Comparison of ENCODE assay signal across 8 cellular contexts in the genomic region with DNA sequence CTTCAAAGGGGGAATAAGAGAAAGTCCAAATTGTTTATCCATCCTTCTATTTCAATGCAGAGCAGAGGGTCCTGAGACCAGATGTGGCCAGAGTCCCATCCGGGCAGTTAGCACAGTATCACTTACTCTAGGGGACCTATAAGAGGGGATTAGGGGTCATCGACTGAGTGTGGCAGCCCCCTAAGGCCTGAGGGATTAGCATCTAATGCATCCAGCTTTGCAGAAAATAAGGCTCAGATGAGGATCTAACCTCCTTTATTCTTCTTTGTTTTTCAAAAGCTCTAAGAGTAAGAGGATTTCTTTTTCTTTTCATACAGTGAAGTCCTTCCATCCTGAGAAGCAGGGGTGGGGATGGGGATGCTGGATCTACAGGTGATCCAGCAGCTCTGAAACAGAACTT. TPM values are rescaled to one million over a fixed set of nuclear protein-coding genes. Genes with fewer than 3 reads are reported as not detected.
"Had no signal": no experiment of that assay in that cellular context is flagged by ENCODE, and none has a peak within 500 bp of the region (broad histone marks: within the 10 kb centered on the region; RNA-seq: fewer than 3 reads in every experiment).

No MANE protein-coding gene starts in this region.

- H3K4me2 ChIP-seq: GM23338 had no signal

- H3K9me3 Mint-ChIP-seq: GM23338, H9, IgD-negative memory B cell had no signal

- DNase-seq: H9, HCEC 1CT had no signal

- H3K4me3 Mint-ChIP-seq: GM23338, H9, IgD-negative memory B cell had no signal

- H3K27ac Mint-ChIP-seq: GM23338, H9, IgD-negative memory B cell had no signal

- H3K27ac ChIP-seq: HL-60 had no signal

- H2AFZ ChIP-seq: GM23338 had no signal

- H3K36me3 Mint-ChIP-seq: IgD-negative memory B cell had no signal

- H3K4me3 ChIP-seq: GM23338 had no signal

- ATAC-seq: GM23338, HepG2 had no signal

RNA-seq across cellular contexts. Expression of a gene that starts 43.5 kb away (rescaled TPM):
- total RNA-seq: H1, H9, HepG2, HT1080 had no signal
